In the genomic region with DNA sequence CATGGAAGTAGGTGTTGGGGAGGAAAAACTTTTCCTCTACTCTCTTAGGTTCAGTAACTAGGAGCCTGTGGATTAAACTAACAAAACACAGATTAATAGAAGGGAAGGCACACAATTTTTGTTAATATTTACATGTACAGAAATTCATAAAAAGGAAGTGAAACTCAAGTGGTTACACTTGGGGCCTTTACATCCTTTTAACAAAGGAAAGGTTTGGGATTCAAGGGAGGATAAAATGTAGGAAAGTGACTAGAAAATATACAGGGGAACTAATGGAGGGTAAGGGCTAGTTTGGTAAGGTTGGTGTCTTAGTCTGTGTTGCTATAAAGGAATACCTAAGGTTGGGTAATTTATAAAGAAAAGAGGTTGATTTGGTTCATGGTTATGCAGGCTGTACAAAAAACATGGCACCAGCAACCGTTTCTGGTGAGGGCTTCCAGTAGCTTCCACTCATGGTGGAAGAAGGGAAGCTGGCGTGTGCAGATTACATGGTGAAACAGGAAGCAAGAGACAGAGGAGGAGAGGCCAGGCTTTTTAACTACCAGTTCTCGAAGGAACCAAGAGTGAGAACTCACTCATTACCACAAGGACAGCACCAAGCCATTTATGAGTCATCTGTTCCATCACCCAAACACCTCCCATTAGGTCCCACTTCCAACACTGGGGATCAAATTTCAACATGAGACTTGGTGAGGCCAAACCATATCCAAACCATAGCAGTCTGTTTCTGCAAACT, we compare ENCODE assay signal across 10 cellular contexts.
DNase-seq lines count a peak whose midpoint lies in the region; ATAC-seq lines count a peak whose summit lies in the region.
"Had no signal": no experiment of that assay in that cellular context is flagged by ENCODE, and none has a peak within 500 bp of the region (broad histone marks: within the 10 kb centered on the region; RNA-seq: fewer than 3 reads in every experiment).

No MANE protein-coding gene starts in this region.

- DNase-seq in RPMI7951 (ENCODE audit: low read depth): peak; percentile 78
- DNase-seq in effector CD4-positive, alpha-beta T cell: no peak
- no peak for DNase-seq in NCI-H1930 (lab: John Stamatoyannopoulos, UW)
- no peak for DNase-seq in stimulated activated CD4-positive, alpha-beta T cell treated with anti-CD3 and anti-CD28 coated beads, Interleukin-2, amount 100 ng/mL, for 24 hours
- no peak for DNase-seq in hypothalamus (lab: John Stamatoyannopoulos, UW)
- DNase-seq: activated effector memory CD4-positive, alpha-beta T cell treated with anti-CD3 and anti-CD28 coated beads, Interleukin-2, amount 50 U/mL, for 16 hours; left ventricle myocardium superior had no signal

- ATAC-seq in GM18499 (IDR thresholded peaks at IDR 0.05; ENCODE audit: insufficient read depth, unreplicated experiment) (peak; percentile 97), GM21515 (IDR thresholded peaks at IDR 0.05; ENCODE audit: unreplicated experiment) (peak; percentile 96), HG03108 (IDR thresholded peaks at IDR 0.05; ENCODE audit: unreplicated experiment) (peak; percentile 93)
- ATAC-seq: left ventricle myocardium superior had no signal
